Comparison of ENCODE assay signal across 23 cellular contexts in the genomic region with DNA sequence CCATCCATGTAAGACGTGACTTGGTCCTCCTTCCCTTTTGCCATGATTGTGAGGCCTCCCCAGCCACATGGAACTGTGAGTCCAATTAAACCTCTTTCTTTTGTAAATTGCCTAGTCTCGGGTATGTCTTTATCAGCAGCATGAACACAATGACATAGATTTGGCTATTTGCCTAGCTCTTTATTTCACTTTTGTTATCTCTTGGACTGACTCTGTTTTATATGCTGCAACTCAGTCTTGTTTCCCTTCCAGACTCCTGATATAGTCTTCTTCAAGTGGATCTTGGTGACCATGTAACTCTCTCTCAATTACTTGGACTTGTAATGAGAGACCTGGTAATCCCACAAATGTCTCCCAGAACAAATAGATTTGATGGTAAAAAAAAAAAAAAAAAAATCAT.
"Had no signal": no experiment of that assay in that cellular context is flagged by ENCODE, and none has a peak within 500 bp of the region (broad histone marks: within the 10 kb centered on the region; RNA-seq: fewer than 3 reads in every experiment).

No MANE protein-coding gene starts in this region.

- H3K27ac Mint-ChIP-seq: activated CD8-positive, alpha-beta T cell treated with anti-CD3 and anti-CD28 coated beads, Interleukin-2, amount 10 ng/mL, durations not matched to agents 7 days and 5 days; activated naive CD8-positive, alpha-beta T cell treated with anti-CD3 and anti-CD28 coated beads, Interleukin-2, amount 10 ng/mL, durations not matched to agents 7 days and 5 days; brain; T-helper 1 cell treated with Interleukin-12 subunit alpha and Interleukin-12 subunit beta and Interleukin-4 antibody, amounts not matched to agents 30 μg/mL and 1 μg/mL, for 36 hours had no signal

- H3K36me3 ChIP-seq: ascending aorta, Peyer's patch, SJCRH30 had no signal

- H3K4me3 ChIP-seq: ascending aorta, Peyer's patch, SJCRH30 had no signal

- H3K27me3 Mint-ChIP-seq: activated naive CD8-positive, alpha-beta T cell treated with anti-CD3 and anti-CD28 coated beads, Interleukin-2, amount 10 ng/mL, durations not matched to agents 7 days and 5 days; central memory CD8-positive, alpha-beta T cell had no signal

- H3K36me3 Mint-ChIP-seq: activated naive CD8-positive, alpha-beta T cell treated with anti-CD3 and anti-CD28 coated beads, Interleukin-2, amount 10 ng/mL, durations not matched to agents 7 days and 5 days; brain had no signal

- H3K4me1 Mint-ChIP-seq: activated naive CD8-positive, alpha-beta T cell treated with anti-CD3 and anti-CD28 coated beads, Interleukin-2, amount 10 ng/mL, durations not matched to agents 7 days and 5 days; brain; central memory CD8-positive, alpha-beta T cell had no signal

- H3K9me3 ChIP-seq: ascending aorta, Peyer's patch, SJCRH30 had no signal

- H3K27me3 ChIP-seq: ascending aorta, Peyer's patch had no signal

- H3K4me1 ChIP-seq: ascending aorta, Peyer's patch, SJCRH30 had no signal

- H3K4me3 Mint-ChIP-seq: activated CD8-positive, alpha-beta T cell treated with anti-CD3 and anti-CD28 coated beads, Interleukin-2, amount 10 ng/mL, durations not matched to agents 7 days and 5 days; activated naive CD8-positive, alpha-beta T cell treated with anti-CD3 and anti-CD28 coated beads, Interleukin-2, amount 10 ng/mL, durations not matched to agents 7 days and 5 days; brain; central memory CD8-positive, alpha-beta T cell; T-helper 1 cell treated with Interleukin-12 subunit alpha and Interleukin-12 subunit beta and Interleukin-4 antibody, amounts not matched to agents 30 μg/mL and 1 μg/mL, for 36 hours had no signal

- DNase-seq: activated CD4-positive, alpha-beta T cell treated with anti-CD3 and anti-CD28 coated beads for 4 hours; activated CD8-positive, alpha-beta memory T cell treated with anti-CD3 and anti-CD28 coated beads, Interleukin-2, amount 50 U/mL, for 48 hours; activated CD8-positive, alpha-beta T cell treated with anti-CD3 and anti-CD28 coated beads, Interleukin-2, amount 10 ng/mL, durations not matched to agents 7 days and 5 days; activated naive CD4-positive, alpha-beta T cell treated with anti-CD3 and anti-CD28 coated beads, Interleukin-2, amount 50 U/mL, for 16 hours; activated naive CD8-positive, alpha-beta T cell treated with anti-CD3 and anti-CD28 coated beads, Interleukin-2, amount 10 ng/mL, durations not matched to agents 7 days and 5 days; activated T-cell treated with anti-CD3 and anti-CD28 coated beads, Interleukin-2, amount 50 U/mL, for 1 hour; amniotic stem cell; NCI-H1105 treated with DMSO at 0.1 percent for 48 hours; NCI-H1436 treated with DMSO at 0.1 percent for 48 hours; NCI-H187; NCI-H2081 treated with DMSO at 0.1 percent for 48 hours; NCI-H2171 treated with DMSO at 0.1 percent for 48 hours; NCI-H345; NCI-H510A; NCI-H526 treated with DMSO at 0.1 percent for 48 hours; NCI-H82; Peyer's patch; Right ventricle myocardium superior; SJCRH30 had no signal
